In the genomic region with DNA sequence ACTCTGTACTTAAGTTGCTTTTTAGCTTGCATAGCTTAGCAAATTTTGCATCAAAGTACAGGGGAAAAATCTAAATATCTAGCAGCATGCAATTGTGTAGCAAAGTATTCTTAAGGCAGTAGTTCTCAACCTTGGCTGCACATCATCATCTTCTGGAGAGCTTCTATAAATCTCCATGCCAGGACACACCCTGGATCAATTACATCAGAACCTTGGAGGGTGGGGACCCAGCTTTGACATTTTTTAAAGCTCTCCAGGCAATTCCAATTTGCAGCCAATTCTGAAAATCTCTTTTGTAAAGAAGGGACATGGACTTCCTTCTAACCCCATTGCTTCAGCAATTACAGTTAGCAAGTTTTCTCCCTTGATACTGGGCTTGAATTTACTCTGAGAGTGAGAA, we compare ENCODE assay signal across 12 cellular contexts.
"Had no signal": no experiment of that assay in that cellular context is flagged by ENCODE, and none has a peak within 500 bp of the region (broad histone marks: within the 10 kb centered on the region; RNA-seq: fewer than 3 reads in every experiment).

No MANE protein-coding gene starts in this region.

- DNase-seq: dermis blood vessel endothelial cell; immature natural killer cell; naive thymus-derived CD8-positive, alpha-beta T cell; posterior cingulate gyrus; right cardiac atrium; stimulated activated CD4-positive, alpha-beta T cell treated with anti-CD3 and anti-CD28 coated beads, Interleukin-4, amount 100 ng/mL, for 1 hour; stimulated activated CD8-positive, alpha-beta memory T cell treated with anti-CD3 and anti-CD28 coated beads, Interleukin-4, amount 100 ng/mL, for 48 hours; stimulated activated naive CD8-positive, alpha-beta T cell treated with anti-CD3 and anti-CD28 coated beads, Interleukin-15, Interleukin-2, amounts not matched to agents 100 U/mL and 50 U/mL, for 24 hours; upper lobe of right lung had no signal

- H3K27ac ChIP-seq: upper lobe of right lung, vagina had no signal

- H3K36me3 ChIP-seq: tibial nerve, upper lobe of right lung, vagina had no signal

- H3K9me3 ChIP-seq: tibial nerve, upper lobe of right lung, vagina had no signal

- ATAC-seq: naive thymus-derived CD8-positive, alpha-beta T cell; stimulated activated effector memory CD8-positive, alpha-beta T cell treated with anti-CD3 and anti-CD28 coated beads, Interleukin-12 subunit alpha, Interleukin-12 subunit beta, amount 100 ng/mL, for 72 hours; stimulated activated naive CD8-positive, alpha-beta T cell treated with anti-CD3 and anti-CD28 coated beads, Interleukin-15, Interleukin-2, amounts not matched to agents 100 U/mL and 50 U/mL, for 24 hours; upper lobe of right lung had no signal

- H3K27me3 ChIP-seq: tibial nerve, upper lobe of right lung, vagina had no signal

- H3K4me3 ChIP-seq: tibial nerve, upper lobe of right lung, vagina had no signal

- H3K4me1 ChIP-seq: upper lobe of right lung had no signal
